1 cellular context compared by ENCODE assay signal in genomic region chr7:99365318-99366141, GRCh38.
A peak's percentile ranks its signal among the peaks of the same experiment; 100 is the strongest.
TF ChIP-seq lines count a peak whose summit lies in the region.

No MANE protein-coding gene starts in this region.

TF ChIP-seq in H1, 55 proteins besides CTCF, POLR2A, EP300 and RAD21:
- TF ChIP-seq PHF8 (conservative IDR thresholded peaks at IDR 0.05; ENCODE audit: low read depth, low read length) (no peak), CHD2 (IDR thresholded peaks at IDR 0.05; ENCODE audit: low read length) (no peak), CBX8 (IDR thresholded peaks at IDR 0.05; ENCODE audit: borderline replicate concordance, low read depth, low read length) (no peak), KDM1A (IDR thresholded peaks at IDR 0.05; ENCODE audit: borderline replicate concordance, low read length) (0 out of 2 replicates have a peak, but pooled peaks have one; percentile 28), SIN3A (conservative IDR thresholded peaks at IDR 0.05 in 1 of 2, IDR thresholded peaks at IDR 0.05 in 1 of 2; ENCODE audit: low read depth in 1 of 2, low read length in 2 of 2) (0 out of 4 replicates have a peak, but pooled peaks of 1 of the 2 experiments have one; percentile 26), BACH1 (IDR thresholded peaks at IDR 0.05; ENCODE audit: low read length) (peak; percentile 80), HDAC2 (IDR thresholded peaks at IDR 0.05; ENCODE audit: borderline replicate concordance in 1 of 2, low read depth in 2 of 2, low read length in 2 of 2) (0 out of 4 replicates have a peak, but pooled peaks have one; percentile 39 to 49), ATF2 (IDR thresholded peaks at IDR 0.05; ENCODE audit: low read length) (no peak), CHD7 (IDR thresholded peaks at IDR 0.05; ENCODE audit: insufficient replicate concordance, low read length) (no peak), SIX5 (IDR thresholded peaks at IDR 0.05; ENCODE audit: low read depth, low read length) (no peak), CHD1 (IDR thresholded peaks at IDR 0.05; ENCODE audit: low read depth, low read length) (no peak)
